In genomic region chr22:23539135-23539838, GRCh38 we compare ENCODE assay signal across 8 cellular contexts. TPM values are rescaled to one million over a fixed set of nuclear protein-coding genes. Genes with fewer than 3 reads are reported as not detected.
DNase-seq lines count a peak whose midpoint lies in the region; ATAC-seq lines count a peak whose summit lies in the region.

No MANE protein-coding gene starts in this region.

- H3K79me1 ChIP-seq in mesenchymal stem cell (replicated peaks; ENCODE audit: low read length, poor library complexity, severe bottlenecking): no peaks in the 10 kb centered on the region

- ATAC-seq in HG03342 (IDR thresholded peaks at IDR 0.05; ENCODE audit: unreplicated experiment): peak; percentile 64
- no peak for ATAC-seq in HG02973 (IDR thresholded peaks at IDR 0.05; ENCODE audit: unreplicated experiment)

- no peaks in the 10 kb centered on the region for H3K9me3 ChIP-seq in mesenchymal stem cell (ENCODE audit: control insufficient read depth, low read length)

- DNase-seq in G401 (ENCODE audit: low spot score): peak; percentile 85
- peak; percentile 69 for DNase-seq in NCI-H526 treated with DMSO at 0.1 percent for 48 hours (lab: John Stamatoyannopoulos, UW)
- DNase-seq in activated CD4-positive, alpha-beta T cell treated with anti-CD3 and anti-CD28 coated beads, Interleukin-2, amount 50 U/mL, for 48 hours: peak; percentile 75 to 82
- DNase-seq in ecto neural progenitor cell (ENCODE audit: low spot score): peak; percentile 82
- peak; percentile 76 for DNase-seq in mesenchymal stem cell
- DNase-seq in stimulated activated CD8-positive, alpha-beta memory T cell treated with anti-CD3 and anti-CD28 coated beads, Interleukin-12 subunit alpha, Interleukin-12 subunit beta, amount 100 ng/mL, for 24 hours (ENCODE audit: extremely low read depth): peak; percentile 45

- H3K9ac ChIP-seq in mesenchymal stem cell (ENCODE audit: low read length): no peak overlapping the region

- peaks cover 22 to 34% of the 10 kb centered on the region in 2 experiments for H3K27me3 ChIP-seq in mesenchymal stem cell (ENCODE audit: control insufficient read depth in 1 of 2, insufficient read depth in 1 of 2, low read length in 2 of 2)

- H2BK15ac ChIP-seq in mesenchymal stem cell (ENCODE audit: low read depth, poor library complexity, severe bottlenecking): no peak overlapping the region

- no peak overlapping the region for H4K91ac ChIP-seq in mesenchymal stem cell (ENCODE audit: low read length)

- no peaks in the 10 kb centered on the region for H3K4me1 ChIP-seq in mesenchymal stem cell (ENCODE audit: control insufficient read depth, insufficient read depth, low read depth, low read length)

- no peak overlapping the region for H3K4me2 ChIP-seq in mesenchymal stem cell (ENCODE audit: low read length, poor library complexity, severe bottlenecking)

- in situ Hi-C loops in G401 (cut with HindIII; ENCODE audit: low sequenced_read_pairs): no loop called here

- peak overlapping the region in 1 of 2 experiments; percentile 18 for H3K18ac ChIP-seq in mesenchymal stem cell (ENCODE audit: low read depth in 1 of 2, low read length in 2 of 2)

- no peak overlapping the region for H3K23ac ChIP-seq in mesenchymal stem cell (ENCODE audit: low read length in 2 of 2)

- H2AFZ ChIP-seq in mesenchymal stem cell (ENCODE audit: low read depth, low read length): no peak overlapping the region

- peak overlapping the region in 1 of 2 experiments; percentile 60 for H3K4me3 ChIP-seq in mesenchymal stem cell (ENCODE audit: insufficient read depth in 1 of 2, low read depth in 1 of 2, low read length in 2 of 2)

- no peak overlapping the region for H2BK120ac ChIP-seq in mesenchymal stem cell (ENCODE audit: low read depth, low read length)

- no peaks in the 10 kb centered on the region for H3K36me3 ChIP-seq in mesenchymal stem cell (ENCODE audit: control insufficient read depth in 1 of 2, insufficient read depth in 2 of 2, low read depth in 1 of 2, low read length in 2 of 2)

- WGBS in mesenchymal stem cell: 42% methylated on average over 21 of the region's 21 CpGs

- H3K14ac ChIP-seq in mesenchymal stem cell (ENCODE audit: low read length in 2 of 2): no peak overlapping the region

- H2BK5ac ChIP-seq in mesenchymal stem cell (ENCODE audit: low read depth, low read length, poor library complexity, severe bottlenecking): no peak overlapping the region

- no peak overlapping the region for H2AK5ac ChIP-seq in mesenchymal stem cell (ENCODE audit: low read length, severe bottlenecking)

- peak overlapping the region; percentile 21 to 78 for H2BK12ac ChIP-seq in mesenchymal stem cell (ENCODE audit: low read length in 2 of 2)

- no peak overlapping the region for H4K8ac ChIP-seq in mesenchymal stem cell (ENCODE audit: low read length)

- no peak overlapping the region for H3K27ac ChIP-seq in mesenchymal stem cell (ENCODE audit: low read length, poor library complexity, severe bottlenecking)

- H3K4ac ChIP-seq in mesenchymal stem cell (ENCODE audit: low read depth in 1 of 2, low read length in 2 of 2): peak overlapping the region in 1 of 2 experiments; percentile 30

RNA-seq across cellular contexts. Expression of gene IGLL1, which starts 40.8 kb away (rescaled TPM):
- not detected in 2 replicates for total RNA-seq in G401 (2014; rRNA removed; shearing (Covaris generic))
- not detected for polyA plus RNA-seq in mesenchymal stem cell (2013, experiment 1 of 2)
- polyA plus RNA-seq in mesenchymal stem cell (2013, experiment 2 of 2): not detected
